25 cellular contexts compared by ENCODE assay signal in the genomic region with DNA sequence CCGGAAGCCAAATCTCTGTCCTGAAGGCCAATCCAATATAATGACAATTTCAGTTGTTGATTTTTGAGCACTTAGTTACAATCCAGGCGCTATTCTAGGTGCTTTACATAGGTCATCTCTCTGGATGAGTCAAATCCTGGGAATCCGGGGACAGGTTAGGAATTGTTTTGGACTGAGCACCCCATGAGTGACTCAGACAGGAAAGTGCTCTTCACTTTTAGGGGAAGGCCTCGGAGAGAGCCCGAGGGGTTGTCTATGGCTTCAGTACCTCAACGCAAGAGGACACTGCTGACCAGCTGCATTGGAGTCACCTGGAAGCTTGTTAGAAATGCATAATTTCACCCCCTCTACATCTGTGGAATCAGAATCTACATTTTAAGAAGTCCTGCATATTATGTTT.
"Had no signal": no experiment of that assay in that cellular context is flagged by ENCODE, and none has a peak within 500 bp of the region (broad histone marks: within the 10 kb centered on the region; RNA-seq: fewer than 3 reads in every experiment).

No MANE protein-coding gene starts in this region.

- ATAC-seq: activated T-cell treated with anti-CD3 and anti-CD28 coated beads, Interleukin-2, amount 50 U/mL, for 4 hours; activated T-helper 17 cell treated with anti-CD3 and anti-CD28 coated beads, Interleukin-2, amount 50 U/mL, for 72 hours; left cardiac atrium; naive thymus-derived CD4-positive, alpha-beta T cell; right lobe of liver; stimulated activated naive CD8-positive, alpha-beta T cell treated with anti-CD3 and anti-CD28 coated beads, Interleukin-15, Interleukin-2, amounts not matched to agents 100 U/mL and 50 U/mL, for 24 hours had no signal

- H3K9me3 ChIP-seq: esophagus squamous epithelium, ovary, right lobe of liver, testis, transverse colon had no signal

- H3K27me3 ChIP-seq: brain microvascular endothelial cell, ovary, right lobe of liver, testis, transverse colon had no signal

- DNase-seq: activated CD4-positive, alpha-beta memory T cell treated with anti-CD3 and anti-CD28 coated beads for 36 hours; activated CD4-positive, alpha-beta T cell treated with anti-CD3 and anti-CD28 coated beads, Interleukin-2, amount 10 ng/mL, durations not matched to agents 24 days and 14 days; activated CD4-positive, CD25-positive, alpha-beta regulatory T cell treated with anti-CD3 and anti-CD28 coated beads, Interleukin-2, amount 50 U/mL, for 72 hours; activated gamma-delta T cell treated with Interleukin-2 at 50 U/mL for 16 hours; activated naive CD4-positive, alpha-beta T cell treated with anti-CD3 and anti-CD28 coated beads, Interleukin-2, amount 50 U/mL, for 16 hours; activated T-cell treated with anti-CD3 and anti-CD28 coated beads, Interleukin-2, amount 50 U/mL, for 4 hours; amniotic stem cell; brain microvascular endothelial cell; central memory CD4-positive, alpha-beta T cell; effector memory CD4-positive, alpha-beta T cell; esophagus squamous epithelium; left cardiac atrium; midbrain; naive thymus-derived CD4-positive, alpha-beta T cell; ovary; right lobe of liver; stimulated activated CD4-positive, alpha-beta T cell treated with anti-CD3 and anti-CD28 coated beads, Interleukin-12 subunit alpha, Interleukin-12 subunit beta, amount 100 ng/mL, for 4 hours; stimulated activated CD4-positive, alpha-beta T cell treated with anti-CD3 and anti-CD28 coated beads, Interleukin-4, amount 100 ng/mL, for 1 hour; stimulated activated naive CD8-positive, alpha-beta T cell treated with anti-CD3 and anti-CD28 coated beads, Interleukin-15, Interleukin-2, amounts not matched to agents 100 U/mL and 50 U/mL, for 24 hours; SW 1271; T-helper 2 cell; testis; transverse colon had no signal

- H3K27ac ChIP-seq: brain microvascular endothelial cell, esophagus squamous epithelium, ovary, right lobe of liver, skin epidermis, testis, transverse colon had no signal

- H3K4me1 ChIP-seq: esophagus squamous epithelium, right lobe of liver, testis, transverse colon had no signal

- H3K36me3 ChIP-seq: brain microvascular endothelial cell, esophagus squamous epithelium, ovary, right lobe of liver, transverse colon had no signal

- H3K4me3 ChIP-seq: esophagus squamous epithelium, ovary, right lobe of liver, skin epidermis, testis, transverse colon had no signal
